ENCODE assay signal across 13 cellular contexts in genomic region chr22:29938285-29938693, GRCh38. TPM values are rescaled to one million over a fixed set of nuclear protein-coding genes. Genes with fewer than 3 reads are reported as not detected.
DNase-seq lines count a peak whose midpoint lies in the region; ATAC-seq and TF ChIP-seq lines count a peak whose summit lies in the region.
"Had no signal": no experiment of that assay in that cellular context is flagged by ENCODE, and none has a peak within 500 bp of the region (broad histone marks: within the 10 kb centered on the region; RNA-seq: fewer than 3 reads in every experiment).

No MANE protein-coding gene starts in this region.

- DNase-seq in activated CD4-positive, alpha-beta T cell treated with anti-CD3 and anti-CD28 coated beads, Interleukin-2, amount 50 U/mL, for 48 hours = peak; percentile 7 to 15
- DNase-seq in activated CD4-positive, alpha-beta T cell treated with anti-CD3 and anti-CD28 coated beads, Interleukin-2, amount 50 U/mL, for 1 hour = no peak
- peak; percentile 60 for DNase-seq in GM20000 (ENCODE audit: low spot score)
- no peak for DNase-seq in memory B cell (ENCODE audit: low spot score in 2 of 2)
- DNase-seq in WTC11 (ENCODE audit: low spot score) = no peak
- DNase-seq: activated CD8-positive, alpha-beta memory T cell treated with anti-CD3 and anti-CD28 coated beads, Interleukin-2, amount 10 ng/mL, durations not matched to agents 7 days and 5 days; aorta; heart right ventricle; NCI-H1930; testis had no signal

- CTCF ChIA-PET in WTC11 (lab: Charles Lee) = interaction anchor here (1.0 kb wide), 1 partner anchor 67 kb away, joined by 3 read pairs; no protein-coding TSS in a partner anchor

- POLR2A ChIA-PET in WTC11 (lab: Charles Lee) = no interaction called here

- H3K27ac Mint-ChIP-seq in memory B cell (no peak overlapping the region), WTC11 (no peak overlapping the region)
- H3K27ac Mint-ChIP-seq: activated CD8-positive, alpha-beta memory T cell treated with anti-CD3 and anti-CD28 coated beads, Interleukin-2, amount 10 ng/mL, durations not matched to agents 7 days and 5 days had no signal

- H3K4me1 Mint-ChIP-seq in memory B cell = peaks cover 37% of the 10 kb centered on the region
- peaks cover 12% of the 10 kb centered on the region; the same call in 1 of the 2 replicates for H3K4me1 Mint-ChIP-seq in WTC11

- H3K9me3 Mint-ChIP-seq in memory B cell = peaks cover 2% of the 10 kb centered on the region
- peaks cover 26% of the 10 kb centered on the region for H3K9me3 Mint-ChIP-seq in WTC11

- TF ChIP-seq CTCF in GM20000 (IDR thresholded peaks at IDR 0.05; ENCODE audit: extremely low read depth, missing control alignments) = no peak
- TF ChIP-seq CTCF in WTC11 (IDR thresholded peaks at IDR 0.05) = no peak

- H3K27me3 Mint-ChIP-seq in memory B cell (no peaks in the 10 kb centered on the region), WTC11 (ENCODE audit: low read depth) (no peaks in the 10 kb centered on the region)
- H3K27me3 Mint-ChIP-seq: activated CD8-positive, alpha-beta memory T cell treated with anti-CD3 and anti-CD28 coated beads, Interleukin-2, amount 10 ng/mL, durations not matched to agents 7 days and 5 days had no signal

- H3K4me3 Mint-ChIP-seq in memory B cell (peak overlapping the region; percentile 68), WTC11 (no peak overlapping the region)
- H3K4me3 Mint-ChIP-seq: activated CD8-positive, alpha-beta memory T cell treated with anti-CD3 and anti-CD28 coated beads, Interleukin-2, amount 10 ng/mL, durations not matched to agents 7 days and 5 days had no signal

- ATAC-seq in HG03342 (IDR thresholded peaks at IDR 0.05; ENCODE audit: unreplicated experiment) (peak; percentile 68), memory B cell (ENCODE audit: low read depth) (peak; percentile 87), WTC11 (no peak), HG03175 (IDR thresholded peaks at IDR 0.05; ENCODE audit: unreplicated experiment) (no peak), HG03025 (IDR thresholded peaks at IDR 0.05; ENCODE audit: low FRiP score, unreplicated experiment) (no peak)
- ATAC-seq: activated CD8-positive, alpha-beta memory T cell treated with anti-CD3 and anti-CD28 coated beads, Interleukin-2, amount 10 ng/mL, durations not matched to agents 7 days and 5 days; heart right ventricle had no signal

- H3K36me3 Mint-ChIP-seq in memory B cell (peaks cover 17% of the 10 kb centered on the region), WTC11 (peaks cover 28% of the 10 kb centered on the region)

TF ChIP-seq in WTC11, 78 proteins besides CTCF, POLR2A, EP300 and RAD21 (continues in another document):
- TF ChIP-seq GTF2I (CRISPR knock-in tag; conservative IDR thresholded peaks at IDR 0.05) (no peak), ZBTB21 (CRISPR knock-in tag; IDR thresholded peaks at IDR 0.05; ENCODE audit: borderline replicate concordance) (no peak), ZNF423 (CRISPR knock-in tag; IDR thresholded peaks at IDR 0.05) (no peak), FOXP4 (CRISPR knock-in tag; IDR thresholded peaks at IDR 0.05) (no peak)
- TF ChIP-seq, protein P1, sequence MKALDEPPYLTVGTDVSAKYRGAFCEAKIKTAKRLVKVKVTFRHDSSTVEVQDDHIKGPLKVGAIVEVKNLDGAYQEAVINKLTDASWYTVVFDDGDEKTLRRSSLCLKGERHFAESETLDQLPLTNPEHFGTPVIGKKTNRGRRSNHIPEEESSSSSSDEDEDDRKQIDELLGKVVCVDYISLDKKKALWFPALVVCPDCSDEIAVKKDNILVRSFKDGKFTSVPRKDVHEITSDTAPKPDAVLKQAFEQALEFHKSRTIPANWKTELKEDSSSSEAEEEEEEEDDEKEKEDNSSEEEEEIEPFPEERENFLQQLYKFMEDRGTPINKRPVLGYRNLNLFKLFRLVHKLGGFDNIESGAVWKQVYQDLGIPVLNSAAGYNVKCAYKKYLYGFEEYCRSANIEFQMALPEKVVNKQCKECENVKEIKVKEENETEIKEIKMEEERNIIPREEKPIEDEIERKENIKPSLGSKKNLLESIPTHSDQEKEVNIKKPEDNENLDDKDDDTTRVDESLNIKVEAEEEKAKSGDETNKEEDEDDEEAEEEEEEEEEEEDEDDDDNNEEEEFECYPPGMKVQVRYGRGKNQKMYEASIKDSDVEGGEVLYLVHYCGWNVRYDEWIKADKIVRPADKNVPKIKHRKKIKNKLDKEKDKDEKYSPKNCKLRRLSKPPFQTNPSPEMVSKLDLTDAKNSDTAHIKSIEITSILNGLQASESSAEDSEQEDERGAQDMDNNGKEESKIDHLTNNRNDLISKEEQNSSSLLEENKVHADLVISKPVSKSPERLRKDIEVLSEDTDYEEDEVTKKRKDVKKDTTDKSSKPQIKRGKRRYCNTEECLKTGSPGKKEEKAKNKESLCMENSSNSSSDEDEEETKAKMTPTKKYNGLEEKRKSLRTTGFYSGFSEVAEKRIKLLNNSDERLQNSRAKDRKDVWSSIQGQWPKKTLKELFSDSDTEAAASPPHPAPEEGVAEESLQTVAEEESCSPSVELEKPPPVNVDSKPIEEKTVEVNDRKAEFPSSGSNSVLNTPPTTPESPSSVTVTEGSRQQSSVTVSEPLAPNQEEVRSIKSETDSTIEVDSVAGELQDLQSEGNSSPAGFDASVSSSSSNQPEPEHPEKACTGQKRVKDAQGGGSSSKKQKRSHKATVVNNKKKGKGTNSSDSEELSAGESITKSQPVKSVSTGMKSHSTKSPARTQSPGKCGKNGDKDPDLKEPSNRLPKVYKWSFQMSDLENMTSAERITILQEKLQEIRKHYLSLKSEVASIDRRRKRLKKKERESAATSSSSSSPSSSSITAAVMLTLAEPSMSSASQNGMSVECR (CRISPR knock-in tag; IDR thresholded peaks at IDR 0.05; ENCODE audit: borderline replicate concordance) = no peak
- TF ChIP-seq, protein P2, sequence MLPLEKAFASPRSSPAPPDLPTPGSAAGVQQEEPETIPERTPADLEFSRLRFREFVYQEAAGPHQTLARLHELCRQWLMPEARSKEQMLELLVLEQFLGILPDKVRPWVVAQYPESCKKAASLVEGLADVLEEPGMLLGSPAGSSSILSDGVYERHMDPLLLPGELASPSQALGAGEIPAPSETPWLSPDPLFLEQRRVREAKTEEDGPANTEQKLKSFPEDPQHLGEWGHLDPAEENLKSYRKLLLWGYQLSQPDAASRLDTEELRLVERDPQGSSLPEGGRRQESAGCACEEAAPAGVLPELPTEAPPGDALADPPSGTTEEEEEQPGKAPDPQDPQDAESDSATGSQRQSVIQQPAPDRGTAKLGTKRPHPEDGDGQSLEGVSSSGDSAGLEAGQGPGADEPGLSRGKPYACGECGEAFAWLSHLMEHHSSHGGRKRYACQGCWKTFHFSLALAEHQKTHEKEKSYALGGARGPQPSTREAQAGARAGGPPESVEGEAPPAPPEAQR (CRISPR knock-in tag; IDR thresholded peaks at IDR 0.05) = no peak
- TF ChIP-seq, protein P3, sequence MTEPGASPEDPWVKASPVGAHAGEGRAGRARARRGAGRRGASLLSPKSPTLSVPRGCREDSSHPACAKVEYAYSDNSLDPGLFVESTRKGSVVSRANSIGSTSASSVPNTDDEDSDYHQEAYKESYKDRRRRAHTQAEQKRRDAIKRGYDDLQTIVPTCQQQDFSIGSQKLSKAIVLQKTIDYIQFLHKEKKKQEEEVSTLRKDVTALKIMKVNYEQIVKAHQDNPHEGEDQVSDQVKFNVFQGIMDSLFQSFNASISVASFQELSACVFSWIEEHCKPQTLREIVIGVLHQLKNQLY (CRISPR knock-in tag; IDR thresholded peaks at IDR 0.05) = no peak
- TF ChIP-seq, protein P4, sequence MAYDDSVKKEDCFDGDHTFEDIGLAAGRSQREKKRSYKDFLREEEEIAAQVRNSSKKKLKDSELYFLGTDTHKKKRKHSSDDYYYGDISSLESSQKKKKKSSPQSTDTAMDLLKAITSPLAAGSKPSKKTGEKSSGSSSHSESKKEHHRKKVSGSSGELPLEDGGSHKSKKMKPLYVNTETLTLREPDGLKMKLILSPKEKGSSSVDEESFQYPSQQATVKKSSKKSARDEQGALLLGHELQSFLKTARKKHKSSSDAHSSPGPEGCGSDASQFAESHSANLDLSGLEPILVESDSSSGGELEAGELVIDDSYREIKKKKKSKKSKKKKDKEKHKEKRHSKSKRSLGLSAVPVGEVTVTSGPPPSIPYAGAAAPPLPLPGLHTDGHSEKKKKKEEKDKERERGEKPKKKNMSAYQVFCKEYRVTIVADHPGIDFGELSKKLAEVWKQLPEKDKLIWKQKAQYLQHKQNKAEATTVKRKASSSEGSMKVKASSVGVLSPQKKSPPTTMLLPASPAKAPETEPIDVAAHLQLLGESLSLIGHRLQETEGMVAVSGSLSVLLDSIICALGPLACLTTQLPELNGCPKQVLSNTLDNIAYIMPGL (CRISPR knock-in tag; IDR thresholded peaks at IDR 0.05) = no peak
- TF ChIP-seq, protein P5, sequence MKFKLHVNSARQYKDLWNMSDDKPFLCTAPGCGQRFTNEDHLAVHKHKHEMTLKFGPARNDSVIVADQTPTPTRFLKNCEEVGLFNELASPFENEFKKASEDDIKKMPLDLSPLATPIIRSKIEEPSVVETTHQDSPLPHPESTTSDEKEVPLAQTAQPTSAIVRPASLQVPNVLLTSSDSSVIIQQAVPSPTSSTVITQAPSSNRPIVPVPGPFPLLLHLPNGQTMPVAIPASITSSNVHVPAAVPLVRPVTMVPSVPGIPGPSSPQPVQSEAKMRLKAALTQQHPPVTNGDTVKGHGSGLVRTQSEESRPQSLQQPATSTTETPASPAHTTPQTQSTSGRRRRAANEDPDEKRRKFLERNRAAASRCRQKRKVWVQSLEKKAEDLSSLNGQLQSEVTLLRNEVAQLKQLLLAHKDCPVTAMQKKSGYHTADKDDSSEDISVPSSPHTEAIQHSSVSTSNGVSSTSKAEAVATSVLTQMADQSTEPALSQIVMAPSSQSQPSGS (CRISPR knock-in tag; IDR thresholded peaks at IDR 0.05; ENCODE audit: borderline replicate concordance, low read depth) = no peak

RNA-seq across cellular contexts. Expression of gene MTMR3, which starts 55.3 kb away (rescaled TPM):
- 17.0 to 19.5 TPM (median 19.2 TPM) in 3 replicates for total RNA-seq in WTC11 (2021)

Comparison
In these comparisons a context has a peak if more than half of its experiments do, and no peak if none do; other contexts are left out.
1. DNase-seq: peak in activated CD4-positive, alpha-beta T cell treated with anti-CD3 and anti-CD28 coated beads, Interleukin-2, amount 50 U/mL, for 48 hours (2 of 2) and GM20000 (single experiment); none in activated CD4-positive, alpha-beta T cell treated with anti-CD3 and anti-CD28 coated beads, Interleukin-2, amount 50 U/mL, for 1 hour (single experiment), memory B cell (0 of 2) and WTC11 (single experiment).
2. ATAC-seq: peak in HG03342 (single experiment) and memory B cell (single experiment); none in WTC11 (single experiment), HG03175 (single experiment) and HG03025 (single experiment).